ENCODE assay signal across 23 cellular contexts in genomic region chr3:27797773-27798172, GRCh38.
DNase-seq lines count a peak whose midpoint lies in the region; ATAC-seq, FAIRE-seq and TF ChIP-seq lines count a peak whose summit lies in the region.
"Had no signal": no experiment of that assay in that cellular context is flagged by ENCODE, and none has a peak within 500 bp of the region (broad histone marks: within the 10 kb centered on the region; RNA-seq: fewer than 3 reads in every experiment).

No MANE protein-coding gene starts in this region.

- CTCF ChIA-PET in HepG2 (lab: Yijun Ruan, JAX; ENCODE audit: low intra/inter-chr PET ratio, low total read pairs) (no interaction called here), K562 (lab: Yijun Ruan, JAX; ENCODE audit: low intra/inter-chr PET ratio) (no interaction called here)

- ATAC-seq in HepG2 (no peak), right lobe of liver (no peak), K562 (no peak)
- ATAC-seq: A549; CD8-positive, alpha-beta T cell; GM12878 had no signal

- H2AFZ ChIP-seq in HepG2 (ENCODE audit: low read length) (no peak overlapping the region), K562 (ENCODE audit: low read depth, low read length) (no peak overlapping the region)

- no peaks in the 10 kb centered on the region for H3K9me1 ChIP-seq in K562 (ENCODE audit: control insufficient read depth, insufficient read depth, low read length)

- H4K20me1 ChIP-seq in HepG2 (ENCODE audit: insufficient read depth, low read length) (no peaks in the 10 kb centered on the region), K562 (replicated peaks; ENCODE audit: control insufficient read depth, insufficient read depth, low read length) (no peaks in the 10 kb centered on the region)
- H4K20me1 ChIP-seq: BLaER1 treated with 17β-estradiol and CSF1 and Interleukin-3, amounts not matched to agents 10 nM and 100 nM had no signal

- no peak for TF ChIP-seq POLR2A in HepG2 (IDR thresholded peaks at IDR 0.05; ENCODE audit: insufficient read depth in 1 of 2, low read depth in 2 of 2, low read length in 2 of 2)
- no peak for TF ChIP-seq POLR2A in right lobe of liver (IDR thresholded peaks at IDR 0.05)
- TF ChIP-seq POLR2A in K562 (conservative IDR thresholded peaks at IDR 0.05): no peak

- WGBS in HepG2 (ENCODE audit: low lambda C conversion rate): 46% methylated on average over 5 of the region's 6 CpGs
- WGBS in right lobe of liver (ENCODE audit: insufficient coverage, low coverage, low lambda C conversion rate, missing lambda C conversion rate): 66% methylated on average over 6 of the region's 6 CpGs
- WGBS in K562 (ENCODE audit: insufficient coverage, low coverage, missing lambda C conversion rate): 0% methylated on average over 6 of the region's 6 CpGs

- H3K4me1 ChIP-seq in HepG2 (ENCODE audit: insufficient read depth, low read length) (no peaks in the 10 kb centered on the region), right lobe of liver (no peaks in the 10 kb centered on the region), K562 (replicated peaks in 1 of 2; ENCODE audit: control insufficient read depth in 2 of 2, insufficient read depth in 2 of 2, low read length in 2 of 2) (no peaks in the 10 kb centered on the region)
- H3K4me1 ChIP-seq: A549, Caco-2 had no signal

- H3K27me3 ChIP-seq in HepG2 (ENCODE audit: control insufficient read depth in 1 of 2, insufficient read depth in 2 of 2, low read length in 2 of 2) (peaks cover 0 to 3% of the 10 kb centered on the region in 2 experiments; a peak in 1 of 5 replicates), right lobe of liver (no peaks in the 10 kb centered on the region), K562 (ENCODE audit: control insufficient read depth in 2 of 2, insufficient read depth in 2 of 2, low read length in 2 of 2) (no peaks in the 10 kb centered on the region)
- H3K27me3 ChIP-seq: BLaER1 treated with 17β-estradiol and CSF1 and Interleukin-3, amounts not matched to agents 10 nM and 100 nM had no signal

- BruUV-seq in HepG2 (replicated peaks; lab: Mats Ljungman, UMichigan): no TSS peak
- no TSS peak for BruUV-seq in K562 (replicated peaks; lab: Mats Ljungman, UMichigan)

- FAIRE-seq in HepG2 (lab: Jason Lieb, UNC) (no peak), K562 (lab: Jason Lieb, UNC) (no peak)
- FAIRE-seq: A549, D721Med, GM12878, GM12892, GM18507 had no signal

- no peak overlapping the region for H3K9ac ChIP-seq in HepG2 (ENCODE audit: insufficient read depth, low read depth, low read length)
- no peak overlapping the region for H3K9ac ChIP-seq in K562 (ENCODE audit: insufficient read depth in 1 of 2, low read depth in 2 of 2, low read length in 2 of 2)
- H3K9ac ChIP-seq: BLaER1 treated with 17β-estradiol and CSF1 and Interleukin-3, amounts not matched to agents 10 nM and 100 nM had no signal

- no peak overlapping the region for H3K27ac ChIP-seq in HepG2 (ENCODE audit: extremely low read length, insufficient read depth, low read length)
- no peak overlapping the region for H3K27ac ChIP-seq in right lobe of liver
- no peak overlapping the region for H3K27ac ChIP-seq in K562 (ENCODE audit: extremely low read depth, low read depth, low read length)
- H3K27ac ChIP-seq: 22Rv1; A549; BLaER1 treated with 17β-estradiol and CSF1 and Interleukin-3, amounts not matched to agents 10 nM and 100 nM; C4-2B had no signal

- H3K9me3 ChIP-seq in HepG2 (ENCODE audit: low read length) (no peaks in the 10 kb centered on the region), right lobe of liver (no peaks in the 10 kb centered on the region), K562 (replicated peaks; ENCODE audit: control insufficient read depth, insufficient read depth, low read depth, low read length) (no peaks in the 10 kb centered on the region)
- H3K9me3 ChIP-seq: A549; BLaER1 treated with 17β-estradiol and CSF1 and Interleukin-3, amounts not matched to agents 10 nM and 100 nM; Caco-2 had no signal

- POLR2A ChIA-PET in HepG2 (lab: Yijun Ruan, JAX) (no interaction called here), K562 (lab: Yijun Ruan, JAX) (no interaction called here)

- TF ChIP-seq EP300 in HepG2 (IDR thresholded peaks at IDR 0.05; ENCODE audit: low read depth in 2 of 2, low read length in 2 of 2): no peak
- no peak for TF ChIP-seq EP300 in HepG2 (CRISPR knock-in tag; IDR thresholded peaks at IDR 0.05; ENCODE audit: borderline replicate concordance)
- no peak for TF ChIP-seq EP300 in K562 (IDR thresholded peaks at IDR 0.05; ENCODE audit: low read length)

- intact Hi-C loops in HepG2 (cut with micrococcal nuclease; ENCODE audit: unreplicated experiment): no loop called here
- intact Hi-C loops in right lobe of liver (cut with DNase I): no loop called here
- intact Hi-C loops in K562 (cut with micrococcal nuclease): no loop called here

- H3K4me2 ChIP-seq in HepG2 (ENCODE audit: low read depth, low read length): no peak overlapping the region
- H3K4me2 ChIP-seq in K562 (ENCODE audit: insufficient read depth, low read length): no peak overlapping the region
- H3K4me2 ChIP-seq: A549; BLaER1 treated with 17β-estradiol and CSF1 and Interleukin-3, amounts not matched to agents 10 nM and 100 nM had no signal

- TF ChIP-seq RAD21 in HepG2 (CRISPR knock-in tag; IDR thresholded peaks at IDR 0.05) (no peak), K562 (CRISPR knock-in tag; conservative IDR thresholded peaks at IDR 0.05 in 1 of 2, IDR thresholded peaks at IDR 0.05 in 1 of 2) (no peak)

- DNase-seq in HepG2 (ENCODE audit: low spot score): no peak
- no peak for DNase-seq in right lobe of liver
- DNase-seq in K562 (ENCODE audit: extremely low read depth in 1 of 4, low spot score in 3 of 4): no peak
- no peak for DNase-seq in DMS153 (lab: John Stamatoyannopoulos, UW)
- no peak for DNase-seq in NCI-H226
- DNase-seq: AML-193; Caco-2; Calu3; CD4-positive, alpha-beta T cell; CD8-positive, alpha-beta T cell; DMS53; DMS79; DND-41; EL; GDM1 had no signal

- H3K36me3 ChIP-seq in HepG2 (replicated peaks in 1 of 2; ENCODE audit: control insufficient read depth in 1 of 2, insufficient read depth in 2 of 2, low read length in 2 of 2): no peaks in the 10 kb centered on the region
- H3K36me3 ChIP-seq in right lobe of liver: no peaks in the 10 kb centered on the region
- H3K36me3 ChIP-seq in K562 (ENCODE audit: control insufficient read depth, insufficient read depth, low read length): no peaks in the 10 kb centered on the region
- H3K36me3 ChIP-seq: BLaER1 treated with 17β-estradiol and CSF1 and Interleukin-3, amounts not matched to agents 10 nM and 100 nM had no signal

- in situ Hi-C loops in HepG2 (cut with HindIII; ENCODE audit: extremely low pct_ligation_motif_present, low pct_unique_long_range_greater_than_20kb): no loop called here
- in situ Hi-C loops in K562 (cut with MboI): no loop called here

- H3K4me3 ChIP-seq in HepG2 (replicated peaks in 1 of 3; ENCODE audit: insufficient read depth in 1 of 3, low read depth in 2 of 3, low read length in 3 of 3) (no peak overlapping the region), right lobe of liver (no peak overlapping the region), K562 (no peak overlapping the region)
- H3K4me3 ChIP-seq: A549; BLaER1 treated with 17β-estradiol and CSF1 and Interleukin-3, amounts not matched to agents 10 nM and 100 nM; GM12878 had no signal

- H3K79me2 ChIP-seq in HepG2 (ENCODE audit: insufficient read depth, low read length) (no peaks in the 10 kb centered on the region), K562 (ENCODE audit: control insufficient read depth, insufficient read depth, low read length) (no peaks in the 10 kb centered on the region)

- TF ChIP-seq CTCF in HepG2 (CRISPR knock-in tag; IDR thresholded peaks at IDR 0.05): no peak
- no peak for TF ChIP-seq CTCF in right lobe of liver (IDR thresholded peaks at IDR 0.05)
- no peak for TF ChIP-seq CTCF in K562 (IDR thresholded peaks at IDR 0.05 in 2 of 3, conservative IDR thresholded peaks at IDR 0.05 in 1 of 3; ENCODE audit: insufficient read depth in 2 of 3, low read depth in 1 of 3, low read length in 3 of 3)

TF ChIP-seq in HepG2, 621 proteins besides CTCF, POLR2A, EP300 and RAD21:
- TF ChIP-seq ZNF431 (CRISPR knock-in tag; IDR thresholded peaks at IDR 0.05; ENCODE audit: borderline replicate concordance, low read depth) (no peak), ZNF263 (CRISPR knock-in tag; IDR thresholded peaks at IDR 0.05) (peak; percentile 68), LBX2 (CRISPR knock-in tag; IDR thresholded peaks at IDR 0.05; ENCODE audit: borderline replicate concordance) (no peak), JUNB (CRISPR knock-in tag; IDR thresholded peaks at IDR 0.05; ENCODE audit: borderline replicate concordance) (no peak), NONO (IDR thresholded peaks at IDR 0.05) (no peak), NONO (CRISPR knock-in tag; conservative IDR thresholded peaks at IDR 0.05) (no peak), ZNF598 (CRISPR knock-in tag; IDR thresholded peaks at IDR 0.05; ENCODE audit: borderline replicate concordance) (no peak)

TF ChIP-seq in K562, 482 proteins besides CTCF, POLR2A, EP300 and RAD21 (continues in another document):
- TF ChIP-seq ZNF609 (CRISPR knock-in tag; IDR thresholded peaks at IDR 0.05; ENCODE audit: borderline replicate concordance): no peak

Comparison
In these comparisons a context has a peak if more than half of its experiments do, and no peak if none do; other contexts are left out.
1. Of the 241 proteins assayed by ChIP-seq in both HepG2 and K562: peak only in HepG2: none; only in K562: none; in both: ZNF263; in neither: 240.